1 cellular context compared by ENCODE assay signal in genomic region chr11:102513869-102514268, GRCh38.
TF ChIP-seq lines count a peak whose summit lies in the region.

No MANE protein-coding gene starts in this region.

TF ChIP-seq in K562, 482 proteins besides CTCF, POLR2A, EP300 and RAD21:
- no peak for TF ChIP-seq REST (CRISPR knock-in tag; IDR thresholded peaks at IDR 0.05; ENCODE audit: low read depth)
- TF ChIP-seq CEBPG (CRISPR knock-in tag; IDR thresholded peaks at IDR 0.05) = 0 out of 2 replicates have a peak, but pooled peaks have one; percentile 12
- TF ChIP-seq CEBPG (tag; conservative IDR thresholded peaks at IDR 0.05 in 1 of 2, IDR thresholded peaks at IDR 0.05 in 1 of 2) = peak; percentile 66 to 79; a peak in 3 of 4 replicates
- TF ChIP-seq TRIM24 (IDR thresholded peaks at IDR 0.05) = 0 out of 4 replicates have a peak, but pooled peaks of 1 of the 2 experiments have one; percentile 10
- peak; percentile 24; the same call in 1 of the 2 replicates for TF ChIP-seq CEBPB (tag; IDR thresholded peaks at IDR 0.05)
- TF ChIP-seq ATF3 (IDR thresholded peaks at IDR 0.05) = peak; percentile 57; the same call in 1 of the 2 replicates
- no peak for TF ChIP-seq ATF3 (CRISPR knock-in tag; conservative IDR thresholded peaks at IDR 0.05)
- no peak for TF ChIP-seq ZNF408 (CRISPR knock-in tag; IDR thresholded peaks at IDR 0.05; ENCODE audit: low read depth)
- no peak for TF ChIP-seq CSDE1 (IDR thresholded peaks at IDR 0.05)
- TF ChIP-seq ATF4 (CRISPR knock-in tag; IDR thresholded peaks at IDR 0.05) = 0 out of 2 replicates have a peak, but pooled peaks have one; percentile 17
- TF ChIP-seq ZNF766 (CRISPR knock-in tag; conservative IDR thresholded peaks at IDR 0.05) = 0 out of 2 replicates have a peak, but pooled peaks have one; percentile 34
- TF ChIP-seq NFIC (IDR thresholded peaks at IDR 0.05) = peak; percentile 45; the same call in 1 of the 2 replicates
